8 cellular contexts compared by ENCODE assay signal in genomic region chr1:225911207-225912130, GRCh38. TPM values are rescaled to one million over a fixed set of nuclear protein-coding genes. Genes with fewer than 3 reads are reported as not detected.
DNase-seq lines count a peak whose midpoint lies in the region; FAIRE-seq and TF ChIP-seq lines count a peak whose summit lies in the region.

No MANE protein-coding gene starts in this region.

- no peak overlapping the region for H3K27ac Mint-ChIP-seq in Calu3 (ENCODE audit: unreplicated experiment)

- no peaks in the 10 kb centered on the region for H3K27me3 Mint-ChIP-seq in Calu3 (ENCODE audit: unreplicated experiment)

- intact Hi-C loops in Calu3 (cut with micrococcal nuclease; ENCODE audit: unreplicated experiment) = loop anchor here (1.0 to 5.0 kb wide), 4 partner anchors 34 to 434 kb away; no protein-coding TSS in a partner anchor
- intact Hi-C loops in kidney (cut with DNase I) = no loop called here

- H3K36me3 Mint-ChIP-seq in Calu3 (ENCODE audit: insufficient read depth, unreplicated experiment) = peaks cover 7% of the 10 kb centered on the region

- no peaks in the 10 kb centered on the region for H3K36me3 ChIP-seq in kidney (ENCODE audit: control insufficient read depth in 1 of 2, insufficient read depth in 2 of 2, low read length in 2 of 2)

- H3K4me3 Mint-ChIP-seq in Calu3 (ENCODE audit: low read depth, unreplicated experiment) = no peak overlapping the region

- no peak for FAIRE-seq in kidney (lab: Jason Lieb, UNC)

- no peak overlapping the region for H3K27ac ChIP-seq in kidney (ENCODE audit: low read depth in 2 of 2, low read length in 2 of 2)

- TF ChIP-seq CTCF in Calu3 (IDR thresholded peaks at IDR 0.05; ENCODE audit: unreplicated experiment) (peak; percentile 97), astrocyte of the spinal cord (IDR thresholded peaks at IDR 0.05; ENCODE audit: low read depth, low read length) (peak; percentile 79), kidney (IDR thresholded peaks at IDR 0.05; ENCODE audit: borderline replicate concordance, extremely low read depth, insufficient read depth) (peak; percentile 78)

- H3K4me1 Mint-ChIP-seq in Calu3 (ENCODE audit: low read depth, unreplicated experiment) = peaks cover 30% of the 10 kb centered on the region

- CTCF ChIA-PET in Calu3 (lab: Charles Lee) (interaction anchor here (0.5 to 2.4 kb wide), 10 partner anchors 12 to 1448 kb away, joined by 3 to 11 read pairs (median 4); partner anchors contain the start of genes LEFTY1, PYCR2 and TMEM63A), HEK293T (lab: Yijun Ruan, JAX) (interaction anchor here (0.9 kb wide), 1 partner anchor 12 kb away, joined by 3 read pairs; no protein-coding TSS in a partner anchor)

- POLR2A ChIA-PET in HEK293T (lab: Yijun Ruan, JAX) = interaction anchor here (0.8 kb wide), 1 partner anchor 12 kb away, joined by 4 read pairs; the partner anchor contains the start of gene PYCR2

- H3K9ac ChIP-seq in kidney (ENCODE audit: low read length in 2 of 2) = peak overlapping the region in 1 of 2 donors; percentile 44

- H3K4me3 ChIP-seq in astrocyte of the spinal cord (ENCODE audit: low read depth, low read length) = no peak overlapping the region
- peak overlapping the region in 1 of 2 donors; percentile 27 for H3K4me3 ChIP-seq in kidney (ENCODE audit: low read length in 2 of 2)

- no peaks in the 10 kb centered on the region for H3K9me3 Mint-ChIP-seq in Calu3 (ENCODE audit: low read depth, unreplicated experiment)

- H3K4me1 ChIP-seq in kidney (ENCODE audit: control insufficient read depth in 1 of 2, insufficient read depth in 1 of 2, low read depth in 1 of 2, low read length in 2 of 2) = peaks cover 0 to 3% of the 10 kb centered on the region in 2 donors

- DNase-seq in Calu3 = peak; percentile 86
- DNase-seq in HEK293T (ENCODE audit: extremely low spot score) = no peak
- DNase-seq in T-helper 2 cell = peak; percentile 58 to 69 (median 64)
- DNase-seq in astrocyte of the spinal cord (ENCODE audit: low read depth, low spot score) = peak; percentile 31
- DNase-seq in kidney = peak; percentile 89
- peak; percentile 51 for DNase-seq in stimulated activated CD4-positive, alpha-beta T cell treated with anti-CD3 and anti-CD28 coated beads, Interleukin-2, amount 100 ng/mL, for 4 hours (ENCODE audit: low read depth)
- DNase-seq in NCI-H1092 (lab: John Stamatoyannopoulos, UW) = no peak
- DNase-seq in KG1 (lab: John Stamatoyannopoulos, UW) = no peak

- in situ Hi-C loops in astrocyte of the spinal cord (cut with HindIII; ENCODE audit: low sequenced_read_pairs) = no loop called here

- no TSS peak for BruUV-seq in Calu3 (replicated peaks; lab: Mats Ljungman, UMichigan)

- H3K9me3 ChIP-seq in kidney (ENCODE audit: control insufficient read depth in 1 of 2, low read length in 2 of 2) = no peaks in the 10 kb centered on the region

TF ChIP-seq in HEK293T, 16 proteins besides CTCF, POLR2A, EP300 and RAD21:
- no peak for TF ChIP-seq ELF4 (IDR thresholded peaks at IDR 0.05)
- TF ChIP-seq LEF1 (IDR thresholded peaks at IDR 0.05; ENCODE audit: borderline replicate concordance) = 0 out of 2 replicates have a peak, but pooled peaks have one; percentile 36
TF ChIP-seq in HEK293T: peak in this region for 1.

RNA-seq across cellular contexts. Expression of gene PYCR2, which starts 12.6 kb away (rescaled TPM):
- total RNA-seq in Calu3 (2022) (81.6 and 91.9 TPM in 2 replicates), kidney (79.3 TPM)
- 72.4 TPM for polyA plus RNA-seq in kidney (ENCODE audit: insufficient read depth, low read depth, low replicate concordance)

RNA-seq across cellular contexts. Expression of gene LEFTY1, which starts 22.5 kb away (rescaled TPM):
- total RNA-seq in Calu3 (2022) (0.59 TPM in 1 of 2 replicates, not detected in the other), kidney (8.6 TPM)
- 0.41 TPM for polyA plus RNA-seq in kidney (ENCODE audit: insufficient read depth, low read depth, low replicate concordance)

RNA-seq across cellular contexts. Expression of gene TMEM63A, which starts 29.3 kb away (rescaled TPM):
- 253 and 303 TPM in 2 replicates for total RNA-seq in Calu3 (2022)
- total RNA-seq in kidney = 159 TPM
- polyA plus RNA-seq in kidney (ENCODE audit: insufficient read depth, low read depth, low replicate concordance) = 25.5 TPM

RNA-seq across cellular contexts. Expression of gene LEFTY2, which starts 29.6 kb away (rescaled TPM):
- total RNA-seq in Calu3 (2022) (not detected in 2 replicates), kidney (0.13 TPM)
- 0.28 TPM for polyA plus RNA-seq in kidney (ENCODE audit: insufficient read depth, low read depth, low replicate concordance)

Comparison
In these comparisons a context has a peak if more than half of its experiments do, and no peak if none do; other contexts are left out.
1. DNase-seq: peak in Calu3 (single experiment), T-helper 2 cell (5 of 5), astrocyte of the spinal cord (single experiment), kidney (single experiment) and stimulated activated CD4-positive, alpha-beta T cell treated with anti-CD3 and anti-CD28 coated beads, Interleukin-2, amount 100 ng/mL, for 4 hours (single experiment); none in HEK293T (single experiment), NCI-H1092 (single experiment) and KG1 (single experiment).
2. Peak in every context shown above with its lines, with median percentiles within 50 percentile points of each other: CTCF ChIP-seq.